Comparison of ENCODE assay signal across 10 cellular contexts in the genomic region with DNA sequence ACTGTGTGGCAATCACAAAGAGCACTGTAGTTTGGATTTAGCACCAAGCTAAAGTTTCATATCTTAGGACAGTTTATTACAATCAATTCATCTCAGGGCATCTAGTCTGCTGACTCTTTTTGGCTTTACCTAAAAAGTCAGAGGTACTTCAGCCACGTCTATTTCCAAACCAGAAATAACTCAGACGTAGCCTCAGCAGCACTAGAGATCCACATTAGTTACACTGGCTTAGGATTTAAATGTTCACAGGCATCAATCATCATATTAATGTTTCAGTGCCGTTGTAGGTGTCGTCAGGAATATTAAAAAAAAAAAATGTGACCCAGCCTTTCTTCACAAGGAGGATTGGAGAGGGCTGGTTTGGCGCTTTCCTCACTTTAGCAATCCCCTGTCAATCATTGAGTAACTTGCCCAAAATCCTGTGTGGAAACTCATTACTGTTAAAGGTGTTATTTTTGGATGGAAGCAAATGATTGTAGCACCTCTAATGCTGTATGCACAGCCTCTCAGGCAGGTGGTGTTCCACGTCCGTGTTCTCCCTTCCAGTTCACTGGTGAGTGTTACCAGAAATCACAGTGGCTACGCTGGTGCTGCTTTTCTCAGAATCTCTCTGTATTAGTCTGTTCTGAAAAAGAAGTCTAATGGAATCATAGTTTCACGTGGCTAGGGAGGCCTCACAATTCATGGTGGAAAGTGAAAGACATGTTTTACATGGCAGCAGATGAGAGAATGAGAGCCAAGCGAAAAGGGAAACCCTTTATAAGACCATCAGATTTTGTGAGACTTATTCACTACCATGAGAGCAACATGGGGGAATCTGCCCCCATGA.
A peak's percentile ranks its signal among the peaks of the same experiment; 100 is the strongest.
DNase-seq lines count a peak whose midpoint lies in the region; ATAC-seq, FAIRE-seq and TF ChIP-seq lines count a peak whose summit lies in the region.
"Had no signal": no experiment of that assay in that cellular context is flagged by ENCODE, and none has a peak within 500 bp of the region (broad histone marks: within the 10 kb centered on the region; RNA-seq: fewer than 3 reads in every experiment).

No MANE protein-coding gene starts in this region.

- no peak overlapping the region for H3K4me2 ChIP-seq in DND-41 (ENCODE audit: insufficient read depth, low read length)

- H2AFZ ChIP-seq in DND-41 (ENCODE audit: low read depth, low read length) = no peak overlapping the region

- H3K27me3 ChIP-seq in DND-41 (ENCODE audit: insufficient read depth, low read length, poor library complexity) = no peaks in the 10 kb centered on the region
- no peaks in the 10 kb centered on the region for H3K27me3 ChIP-seq in effector memory CD4-positive, alpha-beta T cell (replicated peaks; ENCODE audit: control insufficient read depth, insufficient read depth, low read length, poor library complexity, severe bottlenecking)

- ATAC-seq in DND-41 (ENCODE audit: insufficient read depth, low read depth) = no peak
- peak; percentile 76 for ATAC-seq in GM19397 (IDR thresholded peaks at IDR 0.05; ENCODE audit: unreplicated experiment)
- ATAC-seq in HG03159 (IDR thresholded peaks at IDR 0.05; ENCODE audit: unreplicated experiment) = peak; percentile 73

- no peak for FAIRE-seq in urothelium cell line (lab: Jason Lieb, UNC)

- H3K4me1 ChIP-seq in DND-41 (ENCODE audit: insufficient read depth, low read length) = peaks cover 27% of the 10 kb centered on the region
- peaks cover 12% of the 10 kb centered on the region for H3K4me1 ChIP-seq in effector memory CD4-positive, alpha-beta T cell (ENCODE audit: control insufficient read depth, insufficient read depth, low read length, poor library complexity, severe bottlenecking)

- H3K9ac ChIP-seq in DND-41 (ENCODE audit: low read depth, low read length) = no peak overlapping the region

- peaks cover 99% of the 10 kb centered on the region for H3K79me2 ChIP-seq in DND-41 (ENCODE audit: insufficient read depth, low read length)

- TF ChIP-seq CTCF in DND-41 (IDR thresholded peaks at IDR 0.05; ENCODE audit: borderline replicate concordance, extremely low read depth, low read length, poor library complexity, severe bottlenecking) = no peak

- no peaks in the 10 kb centered on the region for H3K9me3 ChIP-seq in DND-41 (ENCODE audit: insufficient read depth, low read length, severe bottlenecking)
- H3K9me3 ChIP-seq in effector memory CD4-positive, alpha-beta T cell (ENCODE audit: control insufficient read depth, low read length) = no peaks in the 10 kb centered on the region

- H3K27ac ChIP-seq in DND-41 (ENCODE audit: low read length) = peak overlapping the region; percentile 21; the same call in 1 of the 2 replicates
- H3K27ac ChIP-seq in effector memory CD4-positive, alpha-beta T cell (ENCODE audit: insufficient read depth, low read length, poor library complexity, severe bottlenecking) = no peak overlapping the region

- H4K20me1 ChIP-seq in DND-41 (ENCODE audit: insufficient read depth, low read length) = peaks cover 48% of the 10 kb centered on the region

- no peaks in the 10 kb centered on the region for H3K36me3 ChIP-seq in DND-41 (ENCODE audit: insufficient read depth, low read length)
- no peaks in the 10 kb centered on the region for H3K36me3 ChIP-seq in effector memory CD4-positive, alpha-beta T cell (ENCODE audit: control insufficient read depth, insufficient read depth, low read length)

- H3K4me3 ChIP-seq in DND-41 (ENCODE audit: low read depth in 1 of 2, low read length in 2 of 2) = no peak overlapping the region
- peak overlapping the region; percentile 18 for H3K4me3 ChIP-seq in effector memory CD4-positive, alpha-beta T cell (ENCODE audit: insufficient read depth, low read depth, low read length, poor library complexity, severe bottlenecking)

- DNase-seq in DND-41 (no peak), DMS153 (lab: John Stamatoyannopoulos, UW) (no peak), 8988T (no peak), urothelium cell line (ENCODE audit: low spot score) (no peak), HUDEP-2 (lab: John Stamatoyannopoulos, UW; ENCODE audit: unreplicated experiment in 76 of 76) (no peak)
- DNase-seq in effector memory CD4-positive, alpha-beta T cell = no peak
- DNase-seq: EL, NCI-H146 had no signal
